ENCODE assay signal across 13 cellular contexts in the genomic region with DNA sequence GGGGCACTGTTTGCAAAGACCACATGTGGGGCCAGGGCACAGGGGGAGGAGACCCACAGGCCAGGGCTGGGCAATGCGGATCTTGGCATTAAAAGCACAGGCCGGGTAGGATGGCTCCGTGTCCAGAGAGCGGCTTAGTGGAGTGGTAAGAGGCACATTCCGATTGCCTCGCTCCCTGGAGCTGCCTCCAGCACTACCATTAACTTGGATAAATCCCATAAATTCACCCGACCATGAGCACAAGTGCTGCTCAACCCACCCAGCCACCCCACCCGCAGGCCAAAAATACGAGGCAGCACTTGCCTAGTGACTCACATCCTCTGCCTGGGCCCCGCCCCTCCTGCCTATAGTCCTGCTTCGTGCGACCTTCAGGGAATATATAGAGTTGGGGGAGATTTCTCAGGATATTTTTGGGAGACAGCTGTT.
DNase-seq lines count a peak whose midpoint lies in the region; ATAC-seq and TF ChIP-seq lines count a peak whose summit lies in the region.
"Had no signal": no experiment of that assay in that cellular context is flagged by ENCODE, and none has a peak within 500 bp of the region (broad histone marks: within the 10 kb centered on the region; RNA-seq: fewer than 3 reads in every experiment).

No MANE protein-coding gene starts in this region.

- H3K27me3 ChIP-seq in RWPE2 (ENCODE audit: insufficient read depth, poor library complexity, severe bottlenecking) = no peaks in the 10 kb centered on the region
- H3K27me3 ChIP-seq in foreskin keratinocyte = no peaks in the 10 kb centered on the region
- no peaks in the 10 kb centered on the region for H3K27me3 ChIP-seq in neuronal stem cell (ENCODE audit: control insufficient read depth in 3 of 3, insufficient read depth in 3 of 3, low read depth in 1 of 3, low read length in 3 of 3)
- H3K27me3 ChIP-seq: testis had no signal

- H3K18ac ChIP-seq in neuronal stem cell (ENCODE audit: low read length) = peak overlapping the region; percentile 80

- ATAC-seq in RWPE2 (ENCODE audit: low read depth) (peak; percentile 88), foreskin keratinocyte (peak; percentile 84), HG03097 (IDR thresholded peaks at IDR 0.05; ENCODE audit: low FRiP score, unreplicated experiment) (no peak)
- ATAC-seq: T-cell had no signal

- peaks cover 7% of the 10 kb centered on the region for H3K4me1 ChIP-seq in RWPE2 (ENCODE audit: insufficient read depth, poor library complexity, severe bottlenecking)
- peaks cover 10% of the 10 kb centered on the region for H3K4me1 ChIP-seq in foreskin keratinocyte
- H3K4me1 ChIP-seq in neuronal stem cell (ENCODE audit: control insufficient read depth in 2 of 2, insufficient read depth in 1 of 2, low read depth in 1 of 2, low read length in 2 of 2) = peaks cover 14 to 18% of the 10 kb centered on the region in 2 donors

- H3K4me3 ChIP-seq in RWPE2 (ENCODE audit: severe bottlenecking) (no peak overlapping the region), neuronal stem cell (ENCODE audit: low read length in 2 of 2) (no peak overlapping the region)
- H3K4me3 ChIP-seq: testis had no signal

- no peak overlapping the region for H3K9ac ChIP-seq in neuronal stem cell (ENCODE audit: low read depth, low read length, poor library complexity)

- no peaks in the 10 kb centered on the region for H3K36me3 ChIP-seq in RWPE2 (ENCODE audit: low read depth)
- no peaks in the 10 kb centered on the region for H3K36me3 ChIP-seq in neuronal stem cell (replicated peaks in 1 of 2; ENCODE audit: control insufficient read depth in 2 of 2, insufficient read depth in 2 of 2, low read length in 2 of 2)

- no peak overlapping the region for H2BK5ac ChIP-seq in neuronal stem cell (ENCODE audit: low read length)

- peak overlapping the region; percentile 4 for H3K27ac ChIP-seq in RWPE2 (ENCODE audit: poor library complexity, severe bottlenecking)
- no peak overlapping the region for H3K27ac ChIP-seq in foreskin keratinocyte
- peak overlapping the region; percentile 34 for H3K27ac ChIP-seq in neuronal stem cell (replicated peaks; ENCODE audit: low read length)

- H3K9me3 ChIP-seq in RWPE2 (ENCODE audit: severe bottlenecking) (no peaks in the 10 kb centered on the region), neuronal stem cell (replicated peaks in 1 of 2; ENCODE audit: control insufficient read depth in 2 of 2, insufficient read depth in 1 of 2, low read depth in 1 of 2, low read length in 2 of 2) (no peaks in the 10 kb centered on the region)
- H3K9me3 ChIP-seq: testis had no signal

- peak; percentile 92 for DNase-seq in Daoy (ENCODE audit: low read depth)
- DNase-seq in RWPE2 (ENCODE audit: low spot score) = no peak
- no peak for DNase-seq in foreskin keratinocyte
- no peak for DNase-seq in neuronal stem cell (ENCODE audit: low spot score)
- DNase-seq in activated naive CD4-positive, alpha-beta T cell treated with anti-CD3 and anti-CD28 coated beads, Interleukin-2, amount 50 U/mL, for 16 hours = no peak
- no peak for DNase-seq in NCI-H748 treated with DMSO at 0.1 percent for 48 hours (lab: John Stamatoyannopoulos, UW)
- no peak for DNase-seq in UCSD-AML1 (lab: John Stamatoyannopoulos, UW; ENCODE audit: unreplicated experiment)
- DNase-seq: activated CD4-positive, CD25-positive, alpha-beta regulatory T cell treated with anti-CD3 and anti-CD28 coated beads, Interleukin-2, amount 50 U/mL, for 72 hours; MM.1S; NCI-H2171; T-cell; testis had no signal

- H3K23ac ChIP-seq in neuronal stem cell (ENCODE audit: low read depth, low read length, poor library complexity) = no peak overlapping the region

- no peak overlapping the region for H2AK5ac ChIP-seq in neuronal stem cell (ENCODE audit: low read depth, low read length)

- no peak overlapping the region for H3K4me2 ChIP-seq in neuronal stem cell (ENCODE audit: insufficient read depth, low read length, poor library complexity, severe bottlenecking)

- H3K79me1 ChIP-seq in neuronal stem cell (ENCODE audit: low read depth, low read length) = no peaks in the 10 kb centered on the region

- TF ChIP-seq CTCF in RWPE2 (IDR thresholded peaks at IDR 0.05; ENCODE audit: poor library complexity, severe bottlenecking) (no peak), foreskin keratinocyte (conservative IDR thresholded peaks at IDR 0.05) (no peak)

- peak overlapping the region; percentile 95 for H2BK120ac ChIP-seq in neuronal stem cell (ENCODE audit: low read depth, low read length)

- no peak overlapping the region for H4K8ac ChIP-seq in neuronal stem cell (ENCODE audit: low read depth, low read length)

- H2BK12ac ChIP-seq in neuronal stem cell (ENCODE audit: low read length) = no peak overlapping the region

- H3K4ac ChIP-seq in neuronal stem cell (ENCODE audit: low read length) = no peak overlapping the region

- H3K14ac ChIP-seq in neuronal stem cell (ENCODE audit: low read length) = no peak overlapping the region

- H2BK15ac ChIP-seq in neuronal stem cell (ENCODE audit: low read length) = no peak overlapping the region

- H2AFZ ChIP-seq in neuronal stem cell (ENCODE audit: low read length) = no peak overlapping the region

- WGBS in neuronal stem cell (ENCODE audit: extremely low coverage in 2 of 2, insufficient read length in 2 of 2, insufficient replicate concordance in 1 of 2), 2 donors = no CpG with 5 or more reads among the region's 12 CpGs

- H4K91ac ChIP-seq in neuronal stem cell (ENCODE audit: low read depth, low read length, poor library complexity) = no peak overlapping the region
